ENCODE assay signal across 8 cellular contexts in the genomic region with DNA sequence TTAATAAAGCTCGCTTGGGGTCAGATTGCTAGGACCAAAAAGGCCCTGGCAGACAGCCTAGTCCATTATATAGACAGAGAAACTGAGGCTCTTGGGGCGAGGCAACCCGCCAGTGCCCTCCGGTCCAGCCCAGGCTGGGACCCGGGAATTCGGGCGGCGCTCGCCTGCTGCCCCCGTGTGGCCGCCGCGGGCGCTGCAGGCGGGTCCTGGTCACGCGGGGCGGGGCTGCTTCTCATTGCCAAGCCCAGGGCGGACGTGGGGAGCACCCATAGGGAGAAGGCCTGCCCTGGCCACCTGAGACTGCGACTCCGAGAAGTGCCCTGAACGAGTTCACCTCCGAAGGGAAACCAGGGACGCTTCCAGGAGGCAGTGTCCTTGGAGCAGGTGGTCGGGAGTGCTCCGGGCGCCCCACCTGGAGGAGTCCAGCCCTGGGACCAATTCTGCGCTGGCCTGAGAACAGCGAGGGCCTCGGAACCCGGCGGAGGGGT. TPM values are rescaled to one million over a fixed set of nuclear protein-coding genes. Genes with fewer than 3 reads are reported as not detected.
DNase-seq lines count a peak whose midpoint lies in the region; ATAC-seq and TF ChIP-seq lines count a peak whose summit lies in the region.

No MANE protein-coding gene starts in this region.

- no peaks in the 10 kb centered on the region for H3K27me3 ChIP-seq in esophagus squamous epithelium
- no peaks in the 10 kb centered on the region for H3K27me3 ChIP-seq in neural cell (ENCODE audit: insufficient read depth, low read depth, low read length)

- no peaks in the 10 kb centered on the region for H3K9me2 ChIP-seq in neural cell (ENCODE audit: insufficient read depth, low read length)

- no peak overlapping the region for H3K4me3 ChIP-seq in esophagus squamous epithelium
- no peak overlapping the region for H3K4me3 ChIP-seq in neural cell (ENCODE audit: low read length)

- DNase-seq in AG08396 (ENCODE audit: low spot score) (peak; percentile 90), NOMO-1 (lab: John Stamatoyannopoulos, UW; ENCODE audit: unreplicated experiment in 2 of 2) (peak; percentile 25 to 33), activated T-cell treated with anti-CD3 and anti-CD28 coated beads for 48 hours (ENCODE audit: low read depth) (peak; percentile 74), esophagus squamous epithelium (lab: John Stamatoyannopoulos, UW) (no peak)
- DNase-seq in stimulated activated naive CD8-positive, alpha-beta T cell treated with anti-CD3 and anti-CD28 coated beads, Interleukin-15, Interleukin-2, amounts not matched to agents 100 U/mL and 50 U/mL, for 24 hours, result peak; percentile 84

- H3K4me2 ChIP-seq in neural cell (ENCODE audit: low read length), result no peak overlapping the region

- ATAC-seq in GM18907 (IDR thresholded peaks at IDR 0.05; ENCODE audit: unreplicated experiment), result peak; percentile 59
- peak; percentile 87 for ATAC-seq in stimulated activated naive CD8-positive, alpha-beta T cell treated with anti-CD3 and anti-CD28 coated beads, Interleukin-15, Interleukin-2, amounts not matched to agents 100 U/mL and 50 U/mL, for 24 hours
- no peak for ATAC-seq in HG02885 (IDR thresholded peaks at IDR 0.05; ENCODE audit: poor library complexity, unreplicated experiment)

- no peak overlapping the region for H3K9ac ChIP-seq in neural cell (ENCODE audit: low read length)

- H4K20me1 ChIP-seq in neural cell (ENCODE audit: insufficient read depth), result no peaks in the 10 kb centered on the region

- TF ChIP-seq RAD21 in neural cell (conservative IDR thresholded peaks at IDR 0.05), result peak; percentile 65

- WGBS in esophagus squamous epithelium, 2 donors, result 73% methylated on average over 5 of the region's 33 CpGs; no CpG with 5 or more reads in 1 of the 2 donors

- TF ChIP-seq EP300 in neural cell (conservative IDR thresholded peaks at IDR 0.05; ENCODE audit: poor library complexity, severe bottlenecking), result no peak

- H2AFZ ChIP-seq in neural cell (ENCODE audit: low read depth, low read length), result no peak overlapping the region

- no peaks in the 10 kb centered on the region for H3F3A ChIP-seq in neural cell (ENCODE audit: insufficient read depth, low read length, poor library complexity, severe bottlenecking)

- intact Hi-C loops in esophagus squamous epithelium (cut with DNase I), result loop anchor here (5.0 kb wide), 1 partner anchor 296 kb away; a partner anchor contains a TSS

- H3K27ac ChIP-seq in esophagus squamous epithelium (no peak overlapping the region), neural cell (ENCODE audit: low read length) (no peak overlapping the region)

- no peaks in the 10 kb centered on the region for H3K9me3 ChIP-seq in esophagus squamous epithelium
- H3K9me3 ChIP-seq in neural cell (ENCODE audit: low read length), result no peaks in the 10 kb centered on the region

- peaks cover 0 to 14% (median 8%) of the 10 kb centered on the region in 3 donors for H3K4me1 ChIP-seq in esophagus squamous epithelium

- no peak for TF ChIP-seq POLR2A in esophagus squamous epithelium (IDR thresholded peaks at IDR 0.05)

- peaks cover 0 to 11% (median 0%) of the 10 kb centered on the region in 3 donors for H3K36me3 ChIP-seq in esophagus squamous epithelium
- H3K36me3 ChIP-seq in neural cell (ENCODE audit: insufficient read depth, low read length), result no peaks in the 10 kb centered on the region

- TF ChIP-seq CTCF in esophagus squamous epithelium (IDR thresholded peaks at IDR 0.05) (peak; percentile 87 to 99 (median 98)), neural cell (IDR thresholded peaks at IDR 0.05; ENCODE audit: poor library complexity, severe bottlenecking) (peak; percentile 71)

- H3K79me2 ChIP-seq in neural cell (replicated peaks; ENCODE audit: insufficient read depth, low read length), result no peaks in the 10 kb centered on the region

TF ChIP-seq in neural cell, 6 proteins besides CTCF, POLR2A, EP300 and RAD21:
- peak; percentile 74 for TF ChIP-seq SMC3 (conservative IDR thresholded peaks at IDR 0.05; ENCODE audit: poor library complexity)
- TF ChIP-seq, protein P1, sequence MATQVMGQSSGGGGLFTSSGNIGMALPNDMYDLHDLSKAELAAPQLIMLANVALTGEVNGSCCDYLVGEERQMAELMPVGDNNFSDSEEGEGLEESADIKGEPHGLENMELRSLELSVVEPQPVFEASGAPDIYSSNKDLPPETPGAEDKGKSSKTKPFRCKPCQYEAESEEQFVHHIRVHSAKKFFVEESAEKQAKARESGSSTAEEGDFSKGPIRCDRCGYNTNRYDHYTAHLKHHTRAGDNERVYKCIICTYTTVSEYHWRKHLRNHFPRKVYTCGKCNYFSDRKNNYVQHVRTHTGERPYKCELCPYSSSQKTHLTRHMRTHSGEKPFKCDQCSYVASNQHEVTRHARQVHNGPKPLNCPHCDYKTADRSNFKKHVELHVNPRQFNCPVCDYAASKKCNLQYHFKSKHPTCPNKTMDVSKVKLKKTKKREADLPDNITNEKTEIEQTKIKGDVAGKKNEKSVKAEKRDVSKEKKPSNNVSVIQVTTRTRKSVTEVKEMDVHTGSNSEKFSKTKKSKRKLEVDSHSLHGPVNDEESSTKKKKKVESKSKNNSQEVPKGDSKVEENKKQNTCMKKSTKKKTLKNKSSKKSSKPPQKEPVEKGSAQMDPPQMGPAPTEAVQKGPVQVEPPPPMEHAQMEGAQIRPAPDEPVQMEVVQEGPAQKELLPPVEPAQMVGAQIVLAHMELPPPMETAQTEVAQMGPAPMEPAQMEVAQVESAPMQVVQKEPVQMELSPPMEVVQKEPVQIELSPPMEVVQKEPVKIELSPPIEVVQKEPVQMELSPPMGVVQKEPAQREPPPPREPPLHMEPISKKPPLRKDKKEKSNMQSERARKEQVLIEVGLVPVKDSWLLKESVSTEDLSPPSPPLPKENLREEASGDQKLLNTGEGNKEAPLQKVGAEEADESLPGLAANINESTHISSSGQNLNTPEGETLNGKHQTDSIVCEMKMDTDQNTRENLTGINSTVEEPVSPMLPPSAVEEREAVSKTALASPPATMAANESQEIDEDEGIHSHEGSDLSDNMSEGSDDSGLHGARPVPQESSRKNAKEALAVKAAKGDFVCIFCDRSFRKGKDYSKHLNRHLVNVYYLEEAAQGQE (IDR thresholded peaks at IDR 0.05; ENCODE audit: borderline replicate concordance), result no peak

RNA-seq across cellular contexts. Expression of a gene that starts 36.0 kb away (rescaled TPM):
- total RNA-seq in esophagus squamous epithelium, result 10 to 100 TPM; 40.8 to 94.4 (median 55.9) TPM
- polyA plus RNA-seq in neural cell, result 230 and 254 TPM in 2 replicates
- polyA minus RNA-seq in neural cell, result 234 and 256 TPM in 2 replicates
